16 cellular contexts compared by ENCODE assay signal in the genomic region with DNA sequence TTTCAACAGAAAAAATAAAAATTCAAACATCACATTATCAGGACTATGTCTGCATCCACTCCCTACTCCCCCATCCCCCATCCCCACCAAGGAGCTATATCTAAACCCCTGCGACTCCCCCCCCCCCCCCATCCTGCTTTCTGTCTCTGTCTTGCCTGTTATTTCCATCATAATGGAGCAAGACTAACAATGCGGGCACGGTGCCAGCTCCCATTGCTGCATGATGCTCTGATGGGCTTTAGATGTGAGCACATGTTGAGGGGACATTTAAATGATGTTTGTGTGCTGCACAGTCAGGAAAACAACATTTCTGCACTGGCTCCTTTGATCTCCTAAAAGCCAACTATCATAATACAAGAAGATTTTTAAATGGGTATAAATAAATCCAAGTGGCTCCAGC.
DNase-seq lines count a peak whose midpoint lies in the region; ATAC-seq lines count a peak whose summit lies in the region.
"Had no signal": no experiment of that assay in that cellular context is flagged by ENCODE, and none has a peak within 500 bp of the region (broad histone marks: within the 10 kb centered on the region; RNA-seq: fewer than 3 reads in every experiment).

No MANE protein-coding gene starts in this region.

- ATAC-seq in HG02885 (IDR thresholded peaks at IDR 0.05; ENCODE audit: poor library complexity, unreplicated experiment) (no peak), HG03432 (IDR thresholded peaks at IDR 0.05; ENCODE audit: unreplicated experiment) (no peak)
- ATAC-seq: A549; HepG2; stimulated activated memory B cell treated with anti-CD40 and anti-IgM and Interleukin-4, amounts not matched to agents 10 μg/mL and 1 μg/mL and 100 μg/mL, for 72 hours; T-helper 17 cell had no signal

- intact Hi-C loops in head of caudate nucleus (cut with DNase I): no loop called here

- DNase-seq in NCI-H146 (lab: John Stamatoyannopoulos, UW) (peak; percentile 14), NCI-H146 treated with DMSO at 0.1 percent for 48 hours (lab: John Stamatoyannopoulos, UW; ENCODE audit: unreplicated experiment) (no peak), NCI-H345 treated with DMSO at 0.1 percent for 48 hours (lab: John Stamatoyannopoulos, UW; ENCODE audit: unreplicated experiment) (peak; percentile 41), head of caudate nucleus (peak in 25 of 42 donors; percentile 3 to 65 (median 24)), retina (peak; percentile 37), SW480 (ENCODE audit: low spot score) (no peak)
- DNase-seq: activated CD4-positive, alpha-beta T cell treated with anti-CD3 and anti-CD28 coated beads for 48 hours; activated T-cell treated with anti-CD3 and anti-CD28 coated beads, Interleukin-2, amount 50 U/mL, for 1 hour; NCI-H524; RPMI8226; T-helper 17 cell had no signal

Comparison
In these comparisons a context has a peak if more than half of its experiments do, and no peak if none do; other contexts are left out.
1. DNase-seq: peak in NCI-H146 (single experiment), NCI-H345 treated with DMSO at 0.1 percent for 48 hours (single experiment), head of caudate nucleus (25 of 42) and retina (single experiment); none in NCI-H146 treated with DMSO at 0.1 percent for 48 hours (single experiment) and SW480 (single experiment).